21 cellular contexts compared by ENCODE assay signal in the genomic region with DNA sequence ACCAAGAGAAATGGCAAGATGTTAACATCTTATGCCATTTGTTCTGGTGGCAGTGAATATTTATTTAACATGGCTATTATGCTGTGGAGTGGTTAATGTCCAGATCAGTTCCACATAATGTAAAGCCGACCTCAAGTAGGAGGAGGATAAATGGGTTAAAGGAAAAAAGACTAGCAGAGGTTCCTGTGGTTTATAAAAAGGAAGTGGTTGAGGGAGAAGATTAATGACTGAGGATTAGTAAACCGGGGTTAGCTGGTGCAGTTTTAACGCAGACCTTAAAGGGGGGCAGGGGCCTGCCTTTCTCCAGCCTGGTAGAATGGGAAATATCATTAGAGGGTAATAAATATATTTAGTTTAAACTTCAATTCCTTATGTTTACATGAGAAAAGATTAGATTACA.
DNase-seq lines count a peak whose midpoint lies in the region; ATAC-seq, FAIRE-seq and TF ChIP-seq lines count a peak whose summit lies in the region.
"Had no signal": no experiment of that assay in that cellular context is flagged by ENCODE, and none has a peak within 500 bp of the region (broad histone marks: within the 10 kb centered on the region; RNA-seq: fewer than 3 reads in every experiment).

No MANE protein-coding gene starts in this region.

- DNase-seq in A172 (ENCODE audit: low spot score): peak; percentile 56
- DNase-seq in Daoy (ENCODE audit: low read depth): peak; percentile 55
- DNase-seq in NCI-H82 treated with DMSO at 0.1 percent for 48 hours (lab: John Stamatoyannopoulos, UW; ENCODE audit: unreplicated experiment): peak; percentile 82
- peak; percentile 6 for DNase-seq in mammary epithelial cell
- DNase-seq in HEK293T (ENCODE audit: extremely low spot score): no peak
- DNase-seq in NCI-H1092 (lab: John Stamatoyannopoulos, UW): no peak
- DNase-seq in GM12891 (ENCODE audit: insufficient read length, low spot score): no peak
- DNase-seq: activated B cell treated with CpG ODN at 0.5 μM for 24 hours; BE2C; GM23248; hypothalamus; NCI-H446; right lobe of liver; SHP77 treated with DMSO at 0.1 percent for 48 hours; stimulated activated naive B cell treated with anti-CD40 and anti-IgM and Interleukin-4, amounts not matched to agents 10 μg/mL and 1 μg/mL and 100 μg/mL, for 72 hours; uterus had no signal

- H3K4me3 ChIP-seq in mammary epithelial cell (replicated peaks in 1 of 3; ENCODE audit: insufficient read depth in 1 of 3, low read depth in 2 of 3, low read length in 3 of 3): no peak overlapping the region
- H3K4me3 ChIP-seq: esophagus muscularis mucosa, GM23248, right lobe of liver, uterus had no signal

- no peak overlapping the region for H2AFZ ChIP-seq in mammary epithelial cell (ENCODE audit: low read depth, low read length)
- H2AFZ ChIP-seq: GM23248 had no signal

- FAIRE-seq in GM12891 (lab: Jason Lieb, UNC): no peak
- FAIRE-seq: G401.6 had no signal

- no peaks in the 10 kb centered on the region for H3K27me3 ChIP-seq in mammary epithelial cell (ENCODE audit: insufficient read depth, low read length)
- H3K27me3 ChIP-seq: BE2C, esophagus muscularis mucosa, right lobe of liver, uterus had no signal

- no peak overlapping the region for H3K27ac ChIP-seq in mammary epithelial cell (ENCODE audit: insufficient read depth, low read depth, low read length)
- H3K27ac ChIP-seq: esophagus muscularis mucosa, GM23248, KMS-11, right lobe of liver, uterus had no signal

- no peaks in the 10 kb centered on the region for H3K9me3 ChIP-seq in mammary epithelial cell (replicated peaks; ENCODE audit: insufficient read depth, low read length)
- H3K9me3 ChIP-seq: BE2C, esophagus muscularis mucosa, right lobe of liver, uterus had no signal

- POLR2A ChIA-PET in HEK293T (lab: Yijun Ruan, JAX): no interaction called here

- no TSS peak for BruUV-seq in mammary epithelial cell (replicated peaks; lab: Mats Ljungman, UMichigan)

- TF ChIP-seq POLR2A in GM12891 (IDR thresholded peaks at IDR 0.05; ENCODE audit: low read depth, low read length): no peak

- no peak overlapping the region for H3K9ac ChIP-seq in mammary epithelial cell (ENCODE audit: insufficient read depth, low read length)
- H3K9ac ChIP-seq: GM23248, KMS-11 had no signal

- no peaks in the 10 kb centered on the region for H4K20me1 ChIP-seq in mammary epithelial cell (ENCODE audit: insufficient read depth, low read length)

- WGBS in mammary epithelial cell (ENCODE audit: low coverage, missing lambda C conversion rate): 69% methylated on average over 3 of the region's 3 CpGs

- H3K4me1 ChIP-seq in mammary epithelial cell (ENCODE audit: insufficient read depth, low read length): no peaks in the 10 kb centered on the region
- H3K4me1 ChIP-seq: right lobe of liver, uterus had no signal

- TF ChIP-seq CTCF in mammary epithelial cell (conservative IDR thresholded peaks at IDR 0.05 in 1 of 2, IDR thresholded peaks at IDR 0.05 in 1 of 2; ENCODE audit: extremely low read depth in 1 of 2, insufficient read depth in 1 of 2, low read depth in 1 of 2, low read length in 2 of 2): no peak

- intact Hi-C loops in mammary epithelial cell (cut with micrococcal nuclease): no loop called here

- dilution Hi-C loops in mammary epithelial cell (cut with HindIII; ENCODE audit: low sequenced_read_pairs): no loop called here

- in situ Hi-C loops in mammary epithelial cell (cut with MboI; ENCODE audit: low sequenced_read_pairs in 2 of 2): no loop called here

- CTCF ChIA-PET in mammary epithelial cell (lab: Charles Lee; ENCODE audit: low non-redundant PET): no interaction called here
- CTCF ChIA-PET in HEK293T (lab: Yijun Ruan, JAX): no interaction called here

- H3K4me2 ChIP-seq in mammary epithelial cell (ENCODE audit: insufficient read depth, low read depth, low read length): no peak overlapping the region
- H3K4me2 ChIP-seq: KMS-11 had no signal

- H3K36me3 ChIP-seq in mammary epithelial cell (ENCODE audit: insufficient read depth, low read length): no peaks in the 10 kb centered on the region
- H3K36me3 ChIP-seq: esophagus muscularis mucosa, right lobe of liver, uterus had no signal

- no peak for ATAC-seq in HG02588 (IDR thresholded peaks at IDR 0.05; ENCODE audit: unreplicated experiment)
- ATAC-seq: left lobe of liver; right lobe of liver; stimulated activated naive B cell treated with anti-CD40 and anti-IgM and Interleukin-4, amounts not matched to agents 10 μg/mL and 1 μg/mL and 100 μg/mL, for 72 hours had no signal

- no peaks in the 10 kb centered on the region for H3K79me2 ChIP-seq in mammary epithelial cell (ENCODE audit: insufficient read depth, low read length)

TF ChIP-seq in HEK293T, 16 proteins besides CTCF, POLR2A, EP300 and RAD21:
- no peak for TF ChIP-seq ZNF384 (IDR thresholded peaks at IDR 0.05)
- TF ChIP-seq NFRKB (IDR thresholded peaks at IDR 0.05): no peak
- no peak for TF ChIP-seq ARNT (IDR thresholded peaks at IDR 0.05)
- TF ChIP-seq CTBP1 (IDR thresholded peaks at IDR 0.05; ENCODE audit: borderline replicate concordance): no peak
- TF ChIP-seq TARDBP (IDR thresholded peaks at IDR 0.05): no peak
- TF ChIP-seq FOXM1 (IDR thresholded peaks at IDR 0.05; ENCODE audit: borderline replicate concordance): no peak
- no peak for TF ChIP-seq L3MBTL2 (conservative IDR thresholded peaks at IDR 0.05)
- TF ChIP-seq, protein P1, sequence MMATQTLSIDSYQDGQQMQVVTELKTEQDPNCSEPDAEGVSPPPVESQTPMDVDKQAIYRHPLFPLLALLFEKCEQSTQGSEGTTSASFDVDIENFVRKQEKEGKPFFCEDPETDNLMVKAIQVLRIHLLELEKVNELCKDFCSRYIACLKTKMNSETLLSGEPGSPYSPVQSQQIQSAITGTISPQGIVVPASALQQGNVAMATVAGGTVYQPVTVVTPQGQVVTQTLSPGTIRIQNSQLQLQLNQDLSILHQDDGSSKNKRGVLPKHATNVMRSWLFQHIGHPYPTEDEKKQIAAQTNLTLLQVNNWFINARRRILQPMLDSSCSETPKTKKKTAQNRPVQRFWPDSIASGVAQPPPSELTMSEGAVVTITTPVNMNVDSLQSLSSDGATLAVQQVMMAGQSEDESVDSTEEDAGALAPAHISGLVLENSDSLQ (IDR thresholded peaks at IDR 0.05): no peak
- TF ChIP-seq SUZ12 (IDR thresholded peaks at IDR 0.05): no peak
- no peak for TF ChIP-seq ELF4 (IDR thresholded peaks at IDR 0.05)
- no peak for TF ChIP-seq SP1 (IDR thresholded peaks at IDR 0.05)
- TF ChIP-seq LEF1 (IDR thresholded peaks at IDR 0.05; ENCODE audit: borderline replicate concordance): no peak
- TF ChIP-seq HDGF (IDR thresholded peaks at IDR 0.05; ENCODE audit: borderline replicate concordance): no peak
- no peak for TF ChIP-seq FOXA1 (IDR thresholded peaks at IDR 0.05)
- no peak for TF ChIP-seq BHLHE40 (IDR thresholded peaks at IDR 0.05; ENCODE audit: borderline replicate concordance)
- no peak for TF ChIP-seq FOXK2 (IDR thresholded peaks at IDR 0.05)

TF ChIP-seq in GM12891, 5 proteins besides CTCF, POLR2A, EP300 and RAD21:
- TF ChIP-seq PAX5 (IDR thresholded peaks at IDR 0.05; ENCODE audit: insufficient read depth, low read length, severe bottlenecking) (no peak), TAF1 (IDR thresholded peaks at IDR 0.05; ENCODE audit: low read depth, low read length) (no peak), SPI1 (IDR thresholded peaks at IDR 0.05; ENCODE audit: low read depth, low read length) (no peak), POU2F2 (IDR thresholded peaks at IDR 0.05; ENCODE audit: low read depth, low read length) (no peak), POLR2AphosphoS5 (IDR thresholded peaks at IDR 0.05; ENCODE audit: low read depth, low read length) (no peak)

Comparison
In these comparisons a context has a peak if more than half of its experiments do, and no peak if none do; other contexts are left out.
1. DNase-seq: peak in A172 (single experiment), Daoy (single experiment), NCI-H82 treated with DMSO at 0.1 percent for 48 hours (single experiment) and mammary epithelial cell (single experiment); none in HEK293T (single experiment), NCI-H1092 (single experiment) and GM12891 (single experiment).